Comparison of ENCODE assay signal across 21 cellular contexts in the genomic region with DNA sequence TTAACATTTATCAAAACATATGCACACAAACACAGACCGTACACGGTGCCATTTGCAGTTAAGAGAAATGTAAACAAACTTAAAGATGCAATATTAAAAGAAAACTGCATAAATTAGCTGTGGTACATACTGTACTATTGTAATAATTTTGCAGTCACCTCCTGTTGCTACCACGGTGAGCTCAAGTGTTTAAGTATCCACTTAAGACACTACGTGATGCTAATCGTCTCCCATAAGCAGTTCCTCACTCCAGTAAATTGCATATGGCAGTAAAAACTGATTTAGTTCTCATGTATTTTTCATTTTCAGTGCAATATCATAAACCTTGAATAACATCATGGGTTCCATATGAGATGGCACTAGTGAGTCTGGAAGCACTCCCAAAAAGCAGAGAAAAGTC. TPM values are rescaled to one million over a fixed set of nuclear protein-coding genes. Genes with fewer than 3 reads are reported as not detected.
"Had no signal": no experiment of that assay in that cellular context is flagged by ENCODE, and none has a peak within 500 bp of the region (broad histone marks: within the 10 kb centered on the region; RNA-seq: fewer than 3 reads in every experiment).

No MANE protein-coding gene starts in this region.

- H3K27ac ChIP-seq: adrenal gland, coronary artery, ovary, sigmoid colon, tibial nerve had no signal

- H3K4me3 ChIP-seq: adrenal gland, coronary artery, ovary, sigmoid colon, tibial nerve had no signal

- H3K4me1 ChIP-seq: adrenal gland, sigmoid colon, tibial nerve had no signal

- H3K9me3 ChIP-seq: adrenal gland, ovary, sigmoid colon had no signal

- ATAC-seq: activated T-helper 17 cell treated with anti-CD3 and anti-CD28 coated beads, Interleukin-2, amount 50 U/mL, for 72 hours; stimulated activated naive B cell treated with anti-CD40 and anti-IgM and Interleukin-4, amounts not matched to agents 10 μg/mL and 1 μg/mL and 100 μg/mL, for 72 hours; WTC11 had no signal

- H3K27me3 ChIP-seq: adrenal gland, ovary, tibial nerve had no signal

- DNase-seq: activated CD4-positive, alpha-beta T cell treated with anti-CD3 and anti-CD28 coated beads, Interleukin-2, amount 10 ng/mL, durations not matched to agents 24 days and 14 days; activated CD8-positive, alpha-beta memory T cell treated with anti-CD3 and anti-CD28 coated beads for 24 hours; activated naive CD4-positive, alpha-beta T cell treated with anti-CD3 and anti-CD28 coated beads for 36 hours; adrenal gland; effector CD8-positive, alpha-beta T cell; kidney; ovary; sigmoid colon; stimulated activated CD4-positive, alpha-beta T cell treated with anti-CD3 and anti-CD28 coated beads, Interleukin-2, amount 100 ng/mL, for 24 hours; stimulated activated naive B cell treated with anti-CD40 and anti-IgM and Interleukin-4, amounts not matched to agents 10 μg/mL and 1 μg/mL and 100 μg/mL, for 72 hours had no signal

- H3K36me3 ChIP-seq: adrenal gland, ovary, sigmoid colon, tibial nerve had no signal

RNA-seq across cellular contexts. Expression of gene CLEC4F, which starts 14.4 kb away (rescaled TPM):
- total RNA-seq: activated CD4-positive, alpha-beta T cell treated with anti-CD3 and anti-CD28 coated beads, Interleukin-2, amount 10 ng/mL, durations not matched to agents 24 days and 14 days; activated naive CD4-positive, alpha-beta T cell treated with anti-CD3 and anti-CD28 coated beads for 36 hours; adrenal gland; frontal cortex; mesothelial cell of epicardium; myocyte; neural crest cell; WTC11 had no signal

RNA-seq across cellular contexts. Expression of gene FIGLA, which starts 15.5 kb away (rescaled TPM):
- total RNA-seq: activated CD4-positive, alpha-beta T cell treated with anti-CD3 and anti-CD28 coated beads, Interleukin-2, amount 10 ng/mL, durations not matched to agents 24 days and 14 days; activated naive CD4-positive, alpha-beta T cell treated with anti-CD3 and anti-CD28 coated beads for 36 hours; activated T-helper 17 cell treated with anti-CD3 and anti-CD28 coated beads, Interleukin-2, amount 50 U/mL, for 72 hours; adrenal gland; cardiac septum; frontal cortex; kidney; lower leg skin; mesothelial cell of epicardium; myocyte; neural crest cell; sigmoid colon; subcutaneous adipose tissue; tibial nerve; WTC11 had no signal
- polyA plus RNA-seq: adrenal gland, sigmoid colon had no signal

RNA-seq across cellular contexts. Expression of gene CD207, which starts 29.6 kb away (rescaled TPM):
- total RNA-seq: activated CD4-positive, alpha-beta T cell treated with anti-CD3 and anti-CD28 coated beads, Interleukin-2, amount 10 ng/mL, durations not matched to agents 24 days and 14 days; activated naive CD4-positive, alpha-beta T cell treated with anti-CD3 and anti-CD28 coated beads for 36 hours; activated T-helper 17 cell treated with anti-CD3 and anti-CD28 coated beads, Interleukin-2, amount 50 U/mL, for 72 hours; adrenal gland; frontal cortex; mesothelial cell of epicardium; myocyte; neural crest cell; subcutaneous adipose tissue; WTC11 had no signal

RNA-seq across cellular contexts. Expression of gene ADD2, which starts 38.0 kb away (rescaled TPM):
- total RNA-seq: myocyte had no signal
